In genomic region chr12:56099787-56100186, GRCh38 we compare ENCODE assay signal across 17 cellular contexts. TPM values are rescaled to one million over a fixed set of nuclear protein-coding genes. Genes with fewer than 3 reads are reported as not detected.
DNase-seq lines count a peak whose midpoint lies in the region; ATAC-seq and TF ChIP-seq lines count a peak whose summit lies in the region.
"Had no signal": no experiment of that assay in that cellular context is flagged by ENCODE, and none has a peak within 500 bp of the region (broad histone marks: within the 10 kb centered on the region; RNA-seq: fewer than 3 reads in every experiment).

No MANE protein-coding gene starts in this region.

- H3K9me3 Mint-ChIP-seq in CD4-positive, alpha-beta T cell: no peaks in the 10 kb centered on the region
- H3K9me3 Mint-ChIP-seq in T-cell (no peaks in the 10 kb centered on the region), progenitor cell of endocrine pancreas (ENCODE audit: low read depth) (no peaks in the 10 kb centered on the region)
- H3K9me3 Mint-ChIP-seq in naive thymus-derived CD4-positive, alpha-beta T cell: peaks cover 0 to 2% (median 0%) of the 10 kb centered on the region in 11 donors

- CTCF ChIA-PET in CD4-positive, alpha-beta T cell (lab: Charles Lee): no interaction called here
- CTCF ChIA-PET in T-cell (lab: Charles Lee): no interaction called here
- CTCF ChIA-PET in naive thymus-derived CD4-positive, alpha-beta T cell (lab: Charles Lee): no interaction called here

- POLR2A ChIA-PET in CD4-positive, alpha-beta T cell (lab: Charles Lee): no interaction called here
- POLR2A ChIA-PET in T-cell (lab: Charles Lee): no interaction called here
- POLR2A ChIA-PET in naive thymus-derived CD4-positive, alpha-beta T cell (lab: Charles Lee): interaction anchor here (6.4 kb wide), 1 partner anchor 18 kb away, joined by 85 read pairs; the partner anchor contains the start of gene ERBB3

- WGBS in stomach, 5 donors: 54 to 79% (median 66%) methylated on average over 4 of the region's 4 CpGs

- peaks cover 45% of the 10 kb centered on the region for H3K4me1 Mint-ChIP-seq in CD4-positive, alpha-beta T cell (ENCODE audit: low read depth)
- H3K4me1 Mint-ChIP-seq in T-cell (peaks cover 35 to 45% (median 40%) of the 10 kb centered on the region in 3 donors), progenitor cell of endocrine pancreas (ENCODE audit: low read depth) (peaks cover 10% of the 10 kb centered on the region)
- peaks cover 20 to 46% (median 44%) of the 10 kb centered on the region in 7 donors for H3K4me1 Mint-ChIP-seq in naive thymus-derived CD4-positive, alpha-beta T cell

- no peak for TF ChIP-seq CTCF in CD4-positive, alpha-beta T cell (IDR thresholded peaks at IDR 0.05)
- TF ChIP-seq CTCF in stomach (IDR thresholded peaks at IDR 0.05) (no peak), progenitor cell of endocrine pancreas (IDR thresholded peaks at IDR 0.05; ENCODE audit: unreplicated experiment) (no peak)

- H3K9me3 ChIP-seq in CD4-positive, alpha-beta T cell (ENCODE audit: control insufficient read depth, low read length): no peaks in the 10 kb centered on the region
- H3K9me3 ChIP-seq in naive thymus-derived CD4-positive, alpha-beta T cell (ENCODE audit: control insufficient read depth in 2 of 3, low read length in 3 of 3): no peaks in the 10 kb centered on the region
- no peaks in the 10 kb centered on the region for H3K9me3 ChIP-seq in stomach
- H3K9me3 ChIP-seq: BE2C, Peyer's patch had no signal

- no peak for ATAC-seq in CD4-positive, alpha-beta T cell (ENCODE audit: poor library complexity)
- ATAC-seq in T-cell (replicated peaks in 1 of 4) (no peak), GM18867 (IDR thresholded peaks at IDR 0.05; ENCODE audit: unreplicated experiment) (no peak)
- ATAC-seq in naive thymus-derived CD4-positive, alpha-beta T cell: no peak
- ATAC-seq: SK-N-SH treated with all-trans-retinoic acid at 6 μM for 48 hours had no signal

- no peaks in the 10 kb centered on the region for H3K27me3 ChIP-seq in CD4-positive, alpha-beta T cell (ENCODE audit: control insufficient read depth, insufficient read depth, low read length)
- H3K27me3 ChIP-seq in naive thymus-derived CD4-positive, alpha-beta T cell (ENCODE audit: control insufficient read depth in 2 of 2, insufficient read depth in 2 of 2, low read length in 2 of 2): no peaks in the 10 kb centered on the region
- H3K27me3 ChIP-seq in stomach: no peaks in the 10 kb centered on the region
- H3K27me3 ChIP-seq: Peyer's patch had no signal

- intact Hi-C loops in CD4-positive, alpha-beta T cell (cut with DNase I, micrococcal nuclease): loop anchor here (2.0 to 10.0 kb wide), 3 partner anchors 17 to 365 kb away; partner anchors contain the start of gene DNAJC14 (in 1 of the 2)
- intact Hi-C loops in naive thymus-derived CD4-positive, alpha-beta T cell (cut with micrococcal nuclease): loop anchor here (5.0 kb wide), 2 partner anchors 102 to 1333 kb away; partner anchors contain the start of genes INHBC (in 1 of the 2), R3HDM2 (in 1 of the 2) and SUOX (in 1 of the 2)
- intact Hi-C loops in stomach (cut with DNase I; ENCODE audit: low total_unique reads): no loop called here

- peak overlapping the region; percentile 16 for H3K4me3 Mint-ChIP-seq in CD4-positive, alpha-beta T cell
- no peak overlapping the region for H3K4me3 Mint-ChIP-seq in T-cell
- peak overlapping the region in 4 of 10 donors; percentile 9 to 56 (median 20) for H3K4me3 Mint-ChIP-seq in naive thymus-derived CD4-positive, alpha-beta T cell
- no peak overlapping the region for H3K4me3 Mint-ChIP-seq in progenitor cell of endocrine pancreas (ENCODE audit: low read depth)

- H3K36me3 Mint-ChIP-seq in CD4-positive, alpha-beta T cell (ENCODE audit: low read depth): peaks cover 11% of the 10 kb centered on the region
- H3K36me3 Mint-ChIP-seq in T-cell (no peaks in the 10 kb centered on the region), progenitor cell of endocrine pancreas (ENCODE audit: insufficient read depth) (peaks cover 45% of the 10 kb centered on the region)
- H3K36me3 Mint-ChIP-seq in naive thymus-derived CD4-positive, alpha-beta T cell: peaks cover 0 to 7% (median 0%) of the 10 kb centered on the region in 5 donors

- H3K36me3 ChIP-seq in naive thymus-derived CD4-positive, alpha-beta T cell (ENCODE audit: control insufficient read depth in 2 of 3, insufficient read depth in 3 of 3, low read length in 3 of 3): no peaks in the 10 kb centered on the region
- H3K36me3 ChIP-seq in stomach: peaks cover 36 to 78% (median 70%) of the 10 kb centered on the region in 4 donors
- H3K36me3 ChIP-seq: BE2C had no signal

- no peak for TF ChIP-seq EP300 in stomach (IDR thresholded peaks at IDR 0.05)

- no peak overlapping the region for H3K4me3 ChIP-seq in naive thymus-derived CD4-positive, alpha-beta T cell (ENCODE audit: low read length)
- H3K4me3 ChIP-seq in stomach: no peak overlapping the region
- H3K4me3 ChIP-seq: Peyer's patch had no signal

- DNase-seq in CD4-positive, alpha-beta T cell: no peak
- no peak for DNase-seq in T-cell
- no peak for DNase-seq in naive thymus-derived CD4-positive, alpha-beta T cell
- DNase-seq in stomach: peak; percentile 32
- DNase-seq in NCI-H226: no peak
- DNase-seq in progenitor cell of endocrine pancreas (ENCODE audit: low spot score, unreplicated experiment): no peak
- DNase-seq: BE2C, Karpas-422, MV-4-11, NCI-H1105 treated with DMSO at 0.1 percent for 48 hours, NCI-H2029 treated with DMSO at 0.1 percent for 48 hours, NCI-H345, NCI-H526 had no signal

- no peak for TF ChIP-seq POLR2A in stomach (IDR thresholded peaks at IDR 0.05)

- no peak overlapping the region for H3K27ac ChIP-seq in CD4-positive, alpha-beta T cell (ENCODE audit: low read depth, low read length)
- H3K27ac ChIP-seq in naive thymus-derived CD4-positive, alpha-beta T cell (ENCODE audit: low read depth, low read length): no peak overlapping the region
- H3K27ac ChIP-seq in stomach: peak overlapping the region in 2 of 5 donors; percentile 16 to 18

- H3K27ac Mint-ChIP-seq in CD4-positive, alpha-beta T cell: peak overlapping the region; percentile 73
- H3K27ac Mint-ChIP-seq in T-cell (peak overlapping the region; percentile 49 to 79), progenitor cell of endocrine pancreas (no peak overlapping the region)
- H3K27ac Mint-ChIP-seq in naive thymus-derived CD4-positive, alpha-beta T cell: peak overlapping the region in 8 of 9 donors; percentile 33 to 92 (median 84)

- no peaks in the 10 kb centered on the region for H3K27me3 Mint-ChIP-seq in CD4-positive, alpha-beta T cell
- H3K27me3 Mint-ChIP-seq in T-cell (no peaks in the 10 kb centered on the region), progenitor cell of endocrine pancreas (no peaks in the 10 kb centered on the region)
- H3K27me3 Mint-ChIP-seq in naive thymus-derived CD4-positive, alpha-beta T cell: peaks cover 0 to 26% (median 0%) of the 10 kb centered on the region in 5 donors

- H3K4me1 ChIP-seq in naive thymus-derived CD4-positive, alpha-beta T cell (ENCODE audit: control insufficient read depth in 2 of 2, insufficient read depth in 2 of 2, low read length in 2 of 2): peaks cover 21 to 25% of the 10 kb centered on the region in 2 donors
- H3K4me1 ChIP-seq in stomach: peaks cover 0 to 29% (median 11%) of the 10 kb centered on the region in 4 donors
- H3K4me1 ChIP-seq: BE2C, Peyer's patch had no signal

RNA-seq across cellular contexts. Expression of gene PA2G4, which starts 4.6 kb away (rescaled TPM):
- 10 to 100 TPM; 51.0 to 61.0 TPM for total RNA-seq in CD4-positive, alpha-beta T cell
- total RNA-seq in T-cell (100 to 1,000 TPM in 3 of 5 donors, 10 to 100 TPM in 2; 67.5 to 113 (median 104) TPM), stomach (100 to 1,000 TPM in 2 of 5 donors, 10 to 100 TPM in 3; 33.8 to 144 (median 68.7) TPM), progenitor cell of endocrine pancreas (103 and 106 TPM in 2 replicates)
- 100 to 1,000 TPM in 3 of 5 experiments, 10 to 100 TPM in 2; 61.7 to 254 (median 109) TPM for total RNA-seq in naive thymus-derived CD4-positive, alpha-beta T cell
- polyA plus RNA-seq in naive thymus-derived CD4-positive, alpha-beta T cell: 100 to 1,000 TPM; 216 to 218 TPM
- 100 to 1,000 TPM in 1 of 3 donors, 10 to 100 TPM in 2; 74.1 to 101 (median 95.1) TPM for polyA plus RNA-seq in stomach

RNA-seq across cellular contexts. Expression of gene RPL41, which starts 16.6 kb away (rescaled TPM):
- total RNA-seq in CD4-positive, alpha-beta T cell: 1,000 to 10,000 TPM; 5,865 to 5,989 TPM
- total RNA-seq in T-cell: 1,000 to 10,000 TPM; 4,612 to 5,648 (median 5,133) TPM
- total RNA-seq in naive thymus-derived CD4-positive, alpha-beta T cell: 1,000 to 10,000 TPM; 3,787 to 6,048 (median 5,952) TPM
- over 10,000 TPM in 1 of 2 donors, 1,000 to 10,000 TPM in 1; 6,745 to 10,251 TPM for polyA plus RNA-seq in naive thymus-derived CD4-positive, alpha-beta T cell
- 1,000 to 10,000 TPM; 1,483 to 3,736 (median 1,919) TPM for total RNA-seq in stomach
- 1,000 to 10,000 TPM; 5,931 to 8,449 (median 6,584) TPM for polyA plus RNA-seq in stomach
- total RNA-seq in progenitor cell of endocrine pancreas: 3,912 and 3,916 TPM in 2 replicates

RNA-seq across cellular contexts. Expression of gene ZC3H10, which starts 18.3 kb away (rescaled TPM):
- 1 to 10 TPM; 6.3 to 8.9 TPM for total RNA-seq in CD4-positive, alpha-beta T cell
- total RNA-seq in T-cell (10 to 100 TPM in 3 of 5 donors, 1 to 10 TPM in 2; 8.4 to 15.1 (median 11.4) TPM), stomach (1 to 10 TPM in 3 of 5 donors, under 1 TPM in 2; under 0.01 to 5.8 (median 3.1) TPM), progenitor cell of endocrine pancreas (12.0 and 13.8 TPM in 2 replicates)
- total RNA-seq in naive thymus-derived CD4-positive, alpha-beta T cell: 10 to 100 TPM in 3 of 5 experiments, 1 to 10 TPM in 2; 7.8 to 16.3 (median 13.3) TPM
- polyA plus RNA-seq in naive thymus-derived CD4-positive, alpha-beta T cell: 1 to 10 TPM; 2.4 to 4.1 TPM
- 1 to 10 TPM; 1.5 to 2.2 (median 1.8) TPM for polyA plus RNA-seq in stomach

RNA-seq across cellular contexts. Expression of gene ERBB3, which starts 19.8 kb away (rescaled TPM):
- under 1 TPM; 0.22 to 0.47 TPM for total RNA-seq in CD4-positive, alpha-beta T cell
- total RNA-seq in T-cell: 10 to 100 TPM in 1 of 5 donors, 1 to 10 TPM in 3, under 1 TPM in 1; 0.93 to 24.0 (median 8.2) TPM
- total RNA-seq in naive thymus-derived CD4-positive, alpha-beta T cell: 1 to 10 TPM; 1.0 to 6.4 (median 1.9) TPM
- under 1 TPM; 0.22 to 0.51 TPM for polyA plus RNA-seq in naive thymus-derived CD4-positive, alpha-beta T cell
- total RNA-seq in stomach: 100 to 1,000 TPM; 218 to 367 (median 286) TPM
- polyA plus RNA-seq in stomach: 10 to 100 TPM; 26.6 to 45.9 (median 43.1) TPM
- total RNA-seq in progenitor cell of endocrine pancreas: 206 and 221 TPM in 2 replicates
- total RNA-seq: OCI-LY7 had no signal

RNA-seq across cellular contexts. Expression of gene ESYT1, which starts 28.3 kb away (rescaled TPM):
- 10 to 100 TPM; 88.5 to 90.3 TPM for total RNA-seq in CD4-positive, alpha-beta T cell
- total RNA-seq in T-cell (100 to 1,000 TPM; 181 to 298 (median 276) TPM), stomach (100 to 1,000 TPM in 1 of 5 donors, 10 to 100 TPM in 4; 23.3 to 142 (median 63.7) TPM), progenitor cell of endocrine pancreas (102 TPM in 2 replicates)
- total RNA-seq in naive thymus-derived CD4-positive, alpha-beta T cell: 100 to 1,000 TPM; 121 to 300 (median 221) TPM
- polyA plus RNA-seq in naive thymus-derived CD4-positive, alpha-beta T cell: 100 to 1,000 TPM; 282 to 353 TPM
- polyA plus RNA-seq in stomach: 10 to 100 TPM in 2 of 3 donors, 1 to 10 TPM in 1; 8.6 to 32.8 (median 13.8) TPM
